ENCODE assay signal across 1 cellular context in genomic region chr5:69415584-69415958, GRCh38.
TF ChIP-seq lines count a peak whose summit lies in the region.

No MANE protein-coding gene starts in this region.

TF ChIP-seq in IMR-90, 13 proteins besides CTCF, POLR2A, EP300 and RAD21 (continued from another document):
- TF ChIP-seq FOS (IDR thresholded peaks at IDR 0.05; ENCODE audit: low read depth, low read length) = no peak
- no peak for TF ChIP-seq BHLHE40 (IDR thresholded peaks at IDR 0.05; ENCODE audit: low read depth, low read length)
- no peak for TF ChIP-seq ELK1 (IDR thresholded peaks at IDR 0.05; ENCODE audit: borderline replicate concordance, low read depth, low read length)
- TF ChIP-seq MAZ (IDR thresholded peaks at IDR 0.05; ENCODE audit: borderline replicate concordance, low read depth, low read length) = no peak
- TF ChIP-seq NFE2L2 (IDR thresholded peaks at IDR 0.05; ENCODE audit: low read depth, low read length) = no peak
- no peak for TF ChIP-seq USF2 (IDR thresholded peaks at IDR 0.05; ENCODE audit: low read depth, low read length)
- TF ChIP-seq MAFK (IDR thresholded peaks at IDR 0.05; ENCODE audit: low read depth, low read length) = no peak
- no peak for TF ChIP-seq RFX5 (IDR thresholded peaks at IDR 0.05; ENCODE audit: low read depth, low read length)
- no peak for TF ChIP-seq RCOR1 (IDR thresholded peaks at IDR 0.05; ENCODE audit: insufficient replicate concordance, low read length)
- TF ChIP-seq CHD1 (IDR thresholded peaks at IDR 0.05; ENCODE audit: low read depth, low read length) = no peak
